8 cellular contexts compared by ENCODE assay signal in genomic region chr4:105474110-105474518, GRCh38.
DNase-seq lines count a peak whose midpoint lies in the region; ATAC-seq and TF ChIP-seq lines count a peak whose summit lies in the region.

No MANE protein-coding gene starts in this region.

- H3K4me3 ChIP-seq in HUES6 (ENCODE audit: low read depth, low read length): peak overlapping the region; percentile 93
- H3K4me3 ChIP-seq in astrocyte of the cerebellum (ENCODE audit: low read depth, low read length): peak overlapping the region; percentile 89
- peak overlapping the region; percentile 90; the same call in 1 of the 2 replicates for H3K4me3 ChIP-seq in iPS DF 6.9 (ENCODE audit: low read length)
- peak overlapping the region; percentile 60 to 98 (median 91) for H3K4me3 ChIP-seq in skin epidermis

- in situ Hi-C loops in astrocyte of the cerebellum (cut with HindIII; ENCODE audit: low sequenced_read_pairs): no loop called here

- WGBS in iPS DF 6.9 (ENCODE audit: insufficient coverage, insufficient read length): no CpG with 5 or more reads among the region's 21 CpGs

- peaks cover 8% of the 10 kb centered on the region; the same call in 1 of the 2 replicates for H3K4me1 ChIP-seq in HUES6 (ENCODE audit: control insufficient read depth, insufficient read depth, low read length)
- H3K4me1 ChIP-seq in iPS DF 6.9 (ENCODE audit: control insufficient read depth, insufficient read depth, low read length): no peaks in the 10 kb centered on the region; the same call in 1 of the 2 replicates

- peak; percentile 89 for TF ChIP-seq CTCF in astrocyte of the cerebellum (IDR thresholded peaks at IDR 0.05; ENCODE audit: low read depth, low read length, missing control alignments)

- H3K27me3 ChIP-seq in HUES6 (ENCODE audit: control insufficient read depth, insufficient read depth, low read length) (peaks cover 17% of the 10 kb centered on the region; the same call in 1 of the 2 replicates), iPS DF 6.9 (ENCODE audit: control insufficient read depth, insufficient read depth, low read length) (no peaks in the 10 kb centered on the region)

- H3K9me3 ChIP-seq in HUES6 (ENCODE audit: control insufficient read depth, insufficient read depth, low read depth, low read length) (no peaks in the 10 kb centered on the region), iPS DF 6.9 (ENCODE audit: control insufficient read depth, insufficient read depth, low read length) (no peaks in the 10 kb centered on the region)

- H3K36me3 ChIP-seq in HUES6 (ENCODE audit: control insufficient read depth, insufficient read depth, low read length): no peaks in the 10 kb centered on the region
- no peaks in the 10 kb centered on the region for H3K36me3 ChIP-seq in iPS DF 6.9 (ENCODE audit: control insufficient read depth, insufficient read depth, low read length)

- ATAC-seq in GM18517 (IDR thresholded peaks at IDR 0.05; ENCODE audit: unreplicated experiment) (peak; percentile 22), GM21515 (IDR thresholded peaks at IDR 0.05; ENCODE audit: unreplicated experiment) (no peak)

- DNase-seq in Ammon's horn (ENCODE audit: low spot score) (peak; percentile 92), astrocyte of the cerebellum (ENCODE audit: low read depth) (peak; percentile 62), iPS DF 6.9 (ENCODE audit: low read depth, low spot score) (no peak), LoVo (ENCODE audit: low spot score) (no peak)

- H3K9ac ChIP-seq in HUES6 (ENCODE audit: low read length): no peak overlapping the region

- no peak overlapping the region for H3K27ac ChIP-seq in HUES6 (ENCODE audit: low read depth, low read length)
- H3K27ac ChIP-seq in iPS DF 6.9 (ENCODE audit: low read length): no peak overlapping the region
- H3K27ac ChIP-seq in skin epidermis: peak overlapping the region; percentile 85 to 100 (median 98)

Comparison
In these comparisons a context has a peak if more than half of its experiments do, and no peak if none do; other contexts are left out.
1. DNase-seq: peak in Ammon's horn (single experiment) and astrocyte of the cerebellum (single experiment); none in iPS DF 6.9 (single experiment) and LoVo (single experiment).
2. H3K27ac ChIP-seq: peak in skin epidermis (21 of 21); none in HUES6 (single experiment) and iPS DF 6.9 (single experiment).
3. Peak in every context shown above with its lines, with median percentiles within 50 percentile points of each other: H3K4me3 ChIP-seq.